ENCODE assay signal across 21 cellular contexts in genomic region chr6:47435254-47435612, GRCh38. TPM values are rescaled to one million over a fixed set of nuclear protein-coding genes. Genes with fewer than 3 reads are reported as not detected.
DNase-seq lines count a peak whose midpoint lies in the region; ATAC-seq, FAIRE-seq and TF ChIP-seq lines count a peak whose summit lies in the region.
"Had no signal": no experiment of that assay in that cellular context is flagged by ENCODE, and none has a peak within 500 bp of the region (broad histone marks: within the 10 kb centered on the region; RNA-seq: fewer than 3 reads in every experiment).

No MANE protein-coding gene starts in this region.

- H3K27me3 Mint-ChIP-seq in nephron (ENCODE audit: low read depth), result no peaks in the 10 kb centered on the region
- H3K27me3 Mint-ChIP-seq in chondrocyte (ENCODE audit: low read depth), result no peaks in the 10 kb centered on the region
- H3K27me3 Mint-ChIP-seq: CD4-positive, alpha-beta T cell had no signal

- H3K27ac Mint-ChIP-seq in nephron, result peak overlapping the region; percentile 34 to 73 (median 60)
- no peak overlapping the region for H3K27ac Mint-ChIP-seq in chondrocyte (ENCODE audit: unreplicated experiment)
- H3K27ac Mint-ChIP-seq: B cell; CD4-positive, alpha-beta T cell; CD8-positive, alpha-beta T cell had no signal

- peak; percentile 9 for FAIRE-seq in GM12892 (lab: Jason Lieb, UNC)
- FAIRE-seq: A549, D721Med, G401.6, GM18507 had no signal

- H3F3A ChIP-seq in smooth muscle cell (ENCODE audit: low read depth), result no peaks in the 10 kb centered on the region

- H3K4me2 ChIP-seq in smooth muscle cell, result no peak overlapping the region
- H3K4me2 ChIP-seq: A549; BLaER1 treated with 17β-estradiol and CSF1 and Interleukin-3, amounts not matched to agents 10 nM and 100 nM had no signal

- no peaks in the 10 kb centered on the region for H3K27me3 ChIP-seq in body of pancreas
- H3K27me3 ChIP-seq in smooth muscle cell (ENCODE audit: low read depth), result no peaks in the 10 kb centered on the region

- peak overlapping the region in 3 of 4 donors; percentile 23 to 59 (median 50) for H3K27ac ChIP-seq in body of pancreas
- no peak overlapping the region for H3K27ac ChIP-seq in smooth muscle cell (ENCODE audit: low read depth)
- H3K27ac ChIP-seq: 22Rv1; A549; BLaER1 treated with 17β-estradiol and CSF1 and Interleukin-3, amounts not matched to agents 10 nM and 100 nM; C4-2B had no signal

- H3K9ac ChIP-seq in smooth muscle cell (ENCODE audit: low read depth), result no peak overlapping the region
- H3K9ac ChIP-seq: BLaER1 treated with 17β-estradiol and CSF1 and Interleukin-3, amounts not matched to agents 10 nM and 100 nM had no signal

- H3K4me3 Mint-ChIP-seq in nephron, result no peak overlapping the region
- H3K4me3 Mint-ChIP-seq in chondrocyte (ENCODE audit: unreplicated experiment), result no peak overlapping the region
- H3K4me3 Mint-ChIP-seq: B cell; CD4-positive, alpha-beta T cell; CD8-positive, alpha-beta T cell had no signal

- H3K36me3 Mint-ChIP-seq in nephron (ENCODE audit: low read depth) (no peaks in the 10 kb centered on the region), chondrocyte (ENCODE audit: low read depth) (no peaks in the 10 kb centered on the region)

- H3K4me3 ChIP-seq in body of pancreas (no peak overlapping the region), smooth muscle cell (no peak overlapping the region)
- H3K4me3 ChIP-seq: A549; BLaER1 treated with 17β-estradiol and CSF1 and Interleukin-3, amounts not matched to agents 10 nM and 100 nM had no signal

- no peak for DNase-seq in GM12892 (ENCODE audit: insufficient read length)
- DNase-seq in body of pancreas, result no peak
- DNase-seq in smooth muscle cell (lab: John Stamatoyannopoulos, UW; ENCODE audit: unreplicated experiment), result no peak
- DNase-seq in foreskin melanocyte, result no peak
- DNase-seq in chondrocyte (ENCODE audit: low spot score), result no peak
- DNase-seq: AML-193; Calu3; CD4-positive, alpha-beta T cell; CD8-positive, alpha-beta T cell; DMS79 treated with DMSO at 0.1 percent for 48 hours; GF-D8 had no signal

- H3K9me3 ChIP-seq in body of pancreas, result no peaks in the 10 kb centered on the region
- H3K9me3 ChIP-seq in smooth muscle cell (replicated peaks; ENCODE audit: low read depth), result no peaks in the 10 kb centered on the region
- H3K9me3 ChIP-seq: Caco-2 had no signal

- TF ChIP-seq POLR2A in GM12892 (IDR thresholded peaks at IDR 0.05; ENCODE audit: low read depth, low read length), result no peak
- no peak for TF ChIP-seq POLR2A in body of pancreas (IDR thresholded peaks at IDR 0.05)

- no peak overlapping the region for H2AFZ ChIP-seq in smooth muscle cell (ENCODE audit: low read depth)

- H3K4me1 ChIP-seq in body of pancreas, result peaks cover 30% of the 10 kb centered on the region
- no peaks in the 10 kb centered on the region for H3K4me1 ChIP-seq in smooth muscle cell (ENCODE audit: low read depth)
- H3K4me1 ChIP-seq: A549 had no signal

- ATAC-seq in body of pancreas, result no peak
- ATAC-seq: A549; CD8-positive, alpha-beta T cell had no signal

- H3K4me1 Mint-ChIP-seq in nephron (peaks cover 4% of the 10 kb centered on the region), chondrocyte (ENCODE audit: low read depth) (no peaks in the 10 kb centered on the region)

- intact Hi-C loops in body of pancreas (cut with DNase I), result no loop called here

- H3K9me3 Mint-ChIP-seq in nephron (peaks cover 3% of the 10 kb centered on the region), chondrocyte (ENCODE audit: low read depth) (peaks cover 3% of the 10 kb centered on the region)

- H3K36me3 ChIP-seq in body of pancreas (replicated peaks in 1 of 2; ENCODE audit: insufficient read depth in 1 of 2, low read depth in 2 of 2), result no peaks in the 10 kb centered on the region
- no peaks in the 10 kb centered on the region for H3K36me3 ChIP-seq in smooth muscle cell (ENCODE audit: low read depth)
- H3K36me3 ChIP-seq: BLaER1 treated with 17β-estradiol and CSF1 and Interleukin-3, amounts not matched to agents 10 nM and 100 nM had no signal

- TF ChIP-seq CTCF in body of pancreas (IDR thresholded peaks at IDR 0.05), result no peak
- TF ChIP-seq CTCF in nephron (IDR thresholded peaks at IDR 0.05; ENCODE audit: unreplicated experiment in 3 of 3), result no peak
- no peak for TF ChIP-seq CTCF in smooth muscle cell (IDR thresholded peaks at IDR 0.05; ENCODE audit: borderline replicate concordance, insufficient read depth, poor library complexity, severe bottlenecking)
- TF ChIP-seq CTCF in chondrocyte (IDR thresholded peaks at IDR 0.05), result no peak

- no peaks in the 10 kb centered on the region for H4K20me1 ChIP-seq in smooth muscle cell (ENCODE audit: low read depth)
- H4K20me1 ChIP-seq: BLaER1 treated with 17β-estradiol and CSF1 and Interleukin-3, amounts not matched to agents 10 nM and 100 nM had no signal

- 59% methylated on average over 2 of the region's 2 CpGs for WGBS in body of pancreas, 2 donors
- 91% methylated on average over 2 of the region's 2 CpGs for WGBS in smooth muscle cell (ENCODE audit: low lambda C conversion rate)

- H3K79me2 ChIP-seq in smooth muscle cell (ENCODE audit: low read depth), result no peaks in the 10 kb centered on the region

RNA-seq across cellular contexts. Expression of gene CD2AP, which starts 42.4 kb away (rescaled TPM):
- polyA plus RNA-seq in GM12892 (2012; ENCODE audit: missing spikeins), result 23.9 TPM
- total RNA-seq in body of pancreas, result 10 to 100 TPM; 28.5 to 31.0 TPM
- 33.4 and 37.2 TPM in 2 replicates for total RNA-seq in smooth muscle cell
- polyA plus RNA-seq in smooth muscle cell, result 7.4 and 15.5 TPM in 2 replicates
- total RNA-seq in chondrocyte, result 16.1 to 17.8 TPM (median 16.2 TPM) in 3 replicates
